In the genomic region with DNA sequence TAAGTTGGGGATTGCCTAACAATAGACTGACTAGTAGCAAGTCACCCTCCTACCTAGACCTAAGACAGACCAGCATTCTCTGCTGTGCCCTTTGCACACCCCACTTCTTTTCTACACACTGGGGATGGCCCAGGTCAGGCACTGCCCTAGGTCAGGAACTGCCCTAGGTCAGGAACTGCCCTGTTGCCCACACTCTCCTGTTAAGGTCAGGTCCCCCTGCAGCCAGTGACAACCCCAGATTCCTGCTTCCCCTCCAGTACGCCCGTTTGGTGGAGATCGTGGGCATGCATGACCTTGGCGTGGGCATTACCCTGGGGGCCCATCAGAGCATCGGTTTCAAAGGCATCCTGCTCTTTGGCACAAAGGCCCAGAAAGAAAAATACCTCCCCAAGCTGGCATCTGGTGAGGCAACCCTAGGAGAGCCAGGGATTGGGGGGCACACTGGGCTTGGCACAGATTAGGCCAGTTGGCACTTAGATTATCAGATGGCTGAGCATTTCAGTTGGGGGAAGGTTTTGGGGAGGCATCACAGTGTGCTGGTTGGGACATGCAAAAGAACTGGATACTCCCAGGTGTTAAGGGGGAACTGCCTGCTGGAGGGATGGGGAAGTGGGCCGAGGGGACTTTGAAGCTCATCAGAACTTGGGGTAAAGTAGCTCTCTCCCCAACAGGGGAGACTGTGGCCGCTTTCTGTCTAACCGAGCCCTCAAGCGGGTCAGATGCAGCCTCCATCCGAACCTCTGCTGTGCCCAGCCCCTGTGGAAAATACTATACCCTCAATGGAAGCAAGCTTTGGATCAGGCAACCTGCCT, we compare ENCODE assay signal across 6 cellular contexts.
A peak's percentile ranks its signal among the peaks of the same experiment; 100 is the strongest.
DNase-seq lines count a peak whose midpoint lies in the region; ATAC-seq and TF ChIP-seq lines count a peak whose summit lies in the region.

No MANE protein-coding gene starts in this region.

- peak overlapping the region; percentile 98 for H3K27ac Mint-ChIP-seq in stimulated activated effector memory CD8-positive, alpha-beta T cell treated with anti-CD3 and anti-CD28 coated beads, Interleukin-12 subunit alpha, Interleukin-12 subunit beta, amount 100 ng/mL, for 72 hours

- peaks cover 49% of the 10 kb centered on the region for H3K4me1 Mint-ChIP-seq in stimulated activated effector memory CD8-positive, alpha-beta T cell treated with anti-CD3 and anti-CD28 coated beads, Interleukin-12 subunit alpha, Interleukin-12 subunit beta, amount 100 ng/mL, for 72 hours

- ATAC-seq in stimulated activated effector memory CD8-positive, alpha-beta T cell treated with anti-CD3 and anti-CD28 coated beads, Interleukin-12 subunit alpha, Interleukin-12 subunit beta, amount 100 ng/mL, for 72 hours, result no peak
- ATAC-seq in GM19035 (IDR thresholded peaks at IDR 0.05; ENCODE audit: unreplicated experiment), result no peak

- TF ChIP-seq POLR2A in Raji (IDR thresholded peaks at IDR 0.05; ENCODE audit: insufficient read depth, low read depth, low read length), result peak; percentile 19; the same call in 1 of the 2 replicates
- peak; percentile 36 for TF ChIP-seq POLR2A in erythroblast (IDR thresholded peaks at IDR 0.05; ENCODE audit: low read length)

- peak overlapping the region; percentile 95 for H3K4me3 Mint-ChIP-seq in stimulated activated effector memory CD8-positive, alpha-beta T cell treated with anti-CD3 and anti-CD28 coated beads, Interleukin-12 subunit alpha, Interleukin-12 subunit beta, amount 100 ng/mL, for 72 hours

- H3K9me3 Mint-ChIP-seq in stimulated activated effector memory CD8-positive, alpha-beta T cell treated with anti-CD3 and anti-CD28 coated beads, Interleukin-12 subunit alpha, Interleukin-12 subunit beta, amount 100 ng/mL, for 72 hours, result no peaks in the 10 kb centered on the region

- H3K36me3 Mint-ChIP-seq in stimulated activated effector memory CD8-positive, alpha-beta T cell treated with anti-CD3 and anti-CD28 coated beads, Interleukin-12 subunit alpha, Interleukin-12 subunit beta, amount 100 ng/mL, for 72 hours, result peaks cover 74% of the 10 kb centered on the region

- DNase-seq in erythroblast (lab: John Stamatoyannopoulos, UW), result no peak
- no peak for DNase-seq in stimulated activated effector memory CD8-positive, alpha-beta T cell treated with anti-CD3 and anti-CD28 coated beads, Interleukin-12 subunit alpha, Interleukin-12 subunit beta, amount 100 ng/mL, for 72 hours (ENCODE audit: low spot score in 2 of 2)
- DNase-seq in UCSD-AML1 (lab: John Stamatoyannopoulos, UW; ENCODE audit: unreplicated experiment), result no peak
- DNase-seq in globus pallidus (ENCODE audit: low spot score), result no peak
